Comparison of ENCODE assay signal across 21 cellular contexts in genomic region chr1:47233165-47233564, GRCh38. TPM values are rescaled to one million over a fixed set of nuclear protein-coding genes. Genes with fewer than 3 reads are reported as not detected.
DNase-seq lines count a peak whose midpoint lies in the region; ATAC-seq, FAIRE-seq and TF ChIP-seq lines count a peak whose summit lies in the region.
"Had no signal": no experiment of that assay in that cellular context is flagged by ENCODE, and none has a peak within 500 bp of the region (broad histone marks: within the 10 kb centered on the region; RNA-seq: fewer than 3 reads in every experiment).

No MANE protein-coding gene starts in this region.

- intact Hi-C loops in Caco-2 (cut with micrococcal nuclease; ENCODE audit: unreplicated experiment) (no loop called here), K562 (cut with micrococcal nuclease) (loop anchor here (5.0 kb wide), 1 partner anchor 99 kb away; the partner anchor contains the start of gene CMPK1)

- H3K9me1 ChIP-seq in K562 (ENCODE audit: control insufficient read depth, insufficient read depth, low read length) = no peaks in the 10 kb centered on the region

- no peak for FAIRE-seq in K562 (lab: Jason Lieb, UNC)
- FAIRE-seq: A549, RCC 7860 had no signal

- CTCF ChIA-PET in Caco-2 (lab: Charles Lee) (no interaction called here), K562 (lab: Yijun Ruan, JAX; ENCODE audit: low intra/inter-chr PET ratio) (no interaction called here)

- H3K4me1 Mint-ChIP-seq in Caco-2 (ENCODE audit: low read depth, unreplicated experiment) (peaks cover 8% of the 10 kb centered on the region), nephron (peaks cover 22% of the 10 kb centered on the region)

- DNase-seq in AG08396 (ENCODE audit: low spot score) = peak; percentile 5
- DNase-seq in Caco-2 = no peak
- no peak for DNase-seq in K562 (ENCODE audit: extremely low read depth in 1 of 4, low spot score in 3 of 4)
- DNase-seq in NCI-H510A (lab: John Stamatoyannopoulos, UW) = no peak
- DNase-seq in cortex of kidney (lab: John Stamatoyannopoulos, UW) = no peak
- DNase-seq: Calu3, HFFc6, IMR-90, NCI-H1105 treated with DMSO at 0.1 percent for 48 hours, NCI-H1694 treated with DMSO at 0.1 percent for 48 hours, NCI-H345, NCI-H526 treated with DMSO at 0.1 percent for 48 hours, SHP77 had no signal

- POLR2A ChIA-PET in Caco-2 (lab: Charles Lee) = no interaction called here
- POLR2A ChIA-PET in K562 (lab: Yijun Ruan, JAX) = interaction anchor here (0.5 to 2.6 kb wide), 9 partner anchors 10 to 204 kb away, joined by 3 to 10 read pairs (median 4); partner anchors contain the start of gene FOXD2

- H3K4me1 ChIP-seq in Caco-2 = no peaks in the 10 kb centered on the region
- peaks cover 31 to 36% of the 10 kb centered on the region in 2 experiments for H3K4me1 ChIP-seq in K562 (replicated peaks in 1 of 2; ENCODE audit: control insufficient read depth in 2 of 2, insufficient read depth in 2 of 2, low read length in 2 of 2)

- H3K4me2 ChIP-seq in K562 (ENCODE audit: insufficient read depth, low read length) = peak overlapping the region; percentile 81; the same call in 1 of the 2 replicates
- H3K4me2 ChIP-seq: A549 had no signal

- H3K27me3 ChIP-seq in Caco-2 (replicated peaks; ENCODE audit: control insufficient read depth, insufficient read depth, low read length) (no peaks in the 10 kb centered on the region), K562 (ENCODE audit: control insufficient read depth in 2 of 2, insufficient read depth in 2 of 2, low read length in 2 of 2) (no peaks in the 10 kb centered on the region)

- peak overlapping the region; percentile 75; the same call in 2 of the 3 replicates for H3K27ac ChIP-seq in K562 (ENCODE audit: extremely low read depth, low read depth, low read length)
- H3K27ac ChIP-seq: A549 had no signal

- no peak for TF ChIP-seq POLR2A in K562 (conservative IDR thresholded peaks at IDR 0.05)

- BruUV-seq in Caco-2 (replicated peaks; lab: Mats Ljungman, UMichigan) = no TSS peak
- no TSS peak for BruUV-seq in K562 (replicated peaks; lab: Mats Ljungman, UMichigan)

- H4K20me1 ChIP-seq in K562 (replicated peaks; ENCODE audit: control insufficient read depth, insufficient read depth, low read length) = no peaks in the 10 kb centered on the region

- no peak for TF ChIP-seq EP300 in K562 (IDR thresholded peaks at IDR 0.05; ENCODE audit: low read length)

- no peaks in the 10 kb centered on the region for H3K27me3 Mint-ChIP-seq in Caco-2 (ENCODE audit: insufficient read depth, unreplicated experiment)
- peaks cover 99% of the 10 kb centered on the region for H3K27me3 Mint-ChIP-seq in nephron (ENCODE audit: low read depth)

- H3K36me3 Mint-ChIP-seq in Caco-2 (ENCODE audit: insufficient read depth, unreplicated experiment) (peaks cover 12% of the 10 kb centered on the region), nephron (ENCODE audit: low read depth) (no peaks in the 10 kb centered on the region)

- ATAC-seq in K562 = no peak
- no peak for ATAC-seq in HG03139 (IDR thresholded peaks at IDR 0.05; ENCODE audit: unreplicated experiment)
- no peak for ATAC-seq in HG02623 (IDR thresholded peaks at IDR 0.05; ENCODE audit: unreplicated experiment)
- ATAC-seq: A549 had no signal

- peak overlapping the region; percentile 81 for H2AFZ ChIP-seq in K562 (ENCODE audit: low read depth, low read length)

- H3K27ac Mint-ChIP-seq in Caco-2 (ENCODE audit: unreplicated experiment) = no peak overlapping the region
- no peak overlapping the region for H3K27ac Mint-ChIP-seq in nephron
- H3K27ac Mint-ChIP-seq: HFFc6 had no signal

- peak overlapping the region; percentile 59 to 71; a peak in 3 of 4 replicates for H3K9ac ChIP-seq in K562 (ENCODE audit: insufficient read depth in 1 of 2, low read depth in 2 of 2, low read length in 2 of 2)

- H3K4me3 ChIP-seq in Caco-2 (ENCODE audit: low read depth, low read length) (no peak overlapping the region), K562 (no peak overlapping the region)
- H3K4me3 ChIP-seq: A549 had no signal

- WGBS in K562 (ENCODE audit: insufficient coverage, low coverage, missing lambda C conversion rate) = 39% methylated on average over 7 of the region's 7 CpGs

- TF ChIP-seq CTCF in Caco-2 (IDR thresholded peaks at IDR 0.05; ENCODE audit: insufficient read depth in 1 of 2, low read depth in 1 of 2, low read length in 1 of 2, severe bottlenecking in 1 of 2, unreplicated experiment in 1 of 2) (no peak), K562 (IDR thresholded peaks at IDR 0.05 in 2 of 3, conservative IDR thresholded peaks at IDR 0.05 in 1 of 3; ENCODE audit: insufficient read depth in 2 of 3, low read depth in 1 of 3, low read length in 3 of 3) (no peak), nephron (IDR thresholded peaks at IDR 0.05; ENCODE audit: unreplicated experiment in 3 of 3) (no peak)

- H3K9me3 Mint-ChIP-seq in Caco-2 (ENCODE audit: unreplicated experiment) (no peaks in the 10 kb centered on the region), nephron (peaks cover 7% of the 10 kb centered on the region)

- no peak for TF ChIP-seq RAD21 in K562 (CRISPR knock-in tag; conservative IDR thresholded peaks at IDR 0.05 in 1 of 2, IDR thresholded peaks at IDR 0.05 in 1 of 2)

- H3K9me3 ChIP-seq in Caco-2 (no peaks in the 10 kb centered on the region), K562 (replicated peaks; ENCODE audit: control insufficient read depth, insufficient read depth, low read depth, low read length) (no peaks in the 10 kb centered on the region)
- H3K9me3 ChIP-seq: A549 had no signal

- in situ Hi-C loops in K562 (cut with MboI) = no loop called here

- peak overlapping the region; percentile 78 for H3K4me3 Mint-ChIP-seq in Caco-2 (ENCODE audit: unreplicated experiment)
- peak overlapping the region; percentile 26 to 66 (median 63) for H3K4me3 Mint-ChIP-seq in nephron
- H3K4me3 Mint-ChIP-seq: HFFc6 had no signal

- peaks cover 38% of the 10 kb centered on the region for H3K79me2 ChIP-seq in K562 (ENCODE audit: control insufficient read depth, insufficient read depth, low read length)

- H3K36me3 ChIP-seq in Caco-2 (ENCODE audit: control insufficient read depth, insufficient read depth, low read length) (no peaks in the 10 kb centered on the region), K562 (ENCODE audit: control insufficient read depth, insufficient read depth, low read length) (no peaks in the 10 kb centered on the region)

TF ChIP-seq in K562, 482 proteins besides CTCF, POLR2A, EP300 and RAD21 (continues in another document):
- no peak for TF ChIP-seq ARID3A (IDR thresholded peaks at IDR 0.05; ENCODE audit: borderline replicate concordance, low read depth, low read length)

RNA-seq across cellular contexts. Expression of gene TAL1, which starts 1.1 kb away (rescaled TPM):
- total RNA-seq in Caco-2 (2022) (12.2 and 15.2 TPM in 2 replicates), K562 (2014; rRNA removed) (59.7 and 103 TPM in 2 replicates), K562 (2014; rRNA removed; fragmentation: Illumina TruSeq; extraction: Trizol) (67.6 and 79.8 TPM in 2 replicates), K562 (2015; rRNA removed; fragmentation: Illumina TruSeq; extraction: Trizol) (63.5 and 68.1 TPM in 2 replicates), K562 (2021) (76.5 and 81.3 TPM in 2 replicates)
- total RNA-seq in K562 (2011; cell fraction: chromatin; rRNA removed; ENCODE audit: low replicate concordance) = 80.8 and 102 TPM in 2 replicates
- total RNA-seq in K562 (2011; cell fraction: nucleolus; rRNA removed) = 96.7 and 104 TPM in 2 replicates
- 105 and 124 TPM in 2 replicates for total RNA-seq in K562 (2011; cell fraction: nucleoplasm; rRNA removed)
- polyA plus RNA-seq in K562 (2011; rRNA removed) (51.1 and 53.3 TPM in 2 replicates), K562 (2014; fragmentation: Illumina TruSeq; extraction: Trizol) (72.3 and 106 TPM in 2 replicates), K562 (2014; fragmentation: Nextera tagmentation; extraction: Ambion mirVana) (10 to 100 TPM; 18.5 to 22.9 TPM), K562 (2014; rRNA removed) (42.7 and 49.5 TPM in 2 replicates)
- polyA plus RNA-seq in K562 (2011; cell fraction: cytosol; rRNA removed) = 34.3 and 44.4 TPM in 2 replicates
- polyA plus RNA-seq in K562 (2011; cell fraction: nucleus; rRNA removed) = 78.7 and 92.4 TPM in 2 replicates
- polyA plus RNA-seq in K562 (2012) = 53.0 and 55.6 TPM in 2 replicates
- 55.7 and 60.3 TPM in 2 replicates for polyA minus RNA-seq in K562 (2011; rRNA and poly(A)+ RNA removed)
- polyA minus RNA-seq in K562 (2011; cell fraction: cytosol; rRNA and poly(A)+ RNA removed) = 37.3 and 64.4 TPM in 2 replicates
- 55.6 and 91.2 TPM in 2 replicates for polyA minus RNA-seq in K562 (2011; cell fraction: nucleus; rRNA and poly(A)+ RNA removed)
- total RNA-seq: Calu3, HFFc6, HT-29, IMR-90, LHCN-M2 had no signal
- polyA plus RNA-seq: A549, IMR-90 had no signal

RNA-seq across cellular contexts. Expression of gene PDZK1IP1, which starts 43.3 kb away (rescaled TPM):
- 3.8 and 6.1 TPM in 2 replicates for total RNA-seq in Caco-2 (2022)
- 0.74 and 1.0 TPM in 2 replicates for total RNA-seq in K562 (2011; cell fraction: chromatin; rRNA removed; ENCODE audit: low replicate concordance)
- 0.92 and 1.2 TPM in 2 replicates for total RNA-seq in K562 (2011; cell fraction: nucleolus; rRNA removed)
- total RNA-seq in K562 (2011; cell fraction: nucleoplasm; rRNA removed) = 1.1 and 1.2 TPM in 2 replicates
- 0.33 and 0.59 TPM in 2 replicates for total RNA-seq in K562 (2014; rRNA removed)
- total RNA-seq in K562 (2014; rRNA removed; fragmentation: Illumina TruSeq; extraction: Trizol) = not detected in 2 replicates
- not detected in 2 replicates for total RNA-seq in K562 (2015; rRNA removed; fragmentation: Illumina TruSeq; extraction: Trizol)
- total RNA-seq in K562 (2021) = 0.33 and 0.49 TPM in 2 replicates
- 0.17 and 0.64 TPM in 2 replicates for polyA plus RNA-seq in K562 (2011; rRNA removed)
- 0.68 and 1.0 TPM in 2 replicates for polyA plus RNA-seq in K562 (2011; cell fraction: cytosol; rRNA removed)
- 0.73 and 1.3 TPM in 2 replicates for polyA plus RNA-seq in K562 (2011; cell fraction: nucleus; rRNA removed)
- polyA plus RNA-seq in K562 (2012) = 0.48 and 0.66 TPM in 2 replicates
- polyA plus RNA-seq in K562 (2014; fragmentation: Illumina TruSeq; extraction: Trizol) = 0.32 and 0.68 TPM in 2 replicates
- polyA plus RNA-seq in K562 (2014; fragmentation: Nextera tagmentation; extraction: Ambion mirVana) = under 1 TPM; 0.45 to 0.55 TPM
- 0.32 and 0.53 TPM in 2 replicates for polyA plus RNA-seq in K562 (2014; rRNA removed)
- not detected in 2 replicates for polyA minus RNA-seq in K562 (2011; rRNA and poly(A)+ RNA removed)
- not detected in 2 replicates for polyA minus RNA-seq in K562 (2011; cell fraction: cytosol; rRNA and poly(A)+ RNA removed)
- not detected in 2 replicates for polyA minus RNA-seq in K562 (2011; cell fraction: nucleus; rRNA and poly(A)+ RNA removed)
- total RNA-seq: H4, HFFc6, IMR-90, LHCN-M2 had no signal
- polyA plus RNA-seq: IMR-90 had no signal
